ENCODE assay signal across 8 cellular contexts in the genomic region with DNA sequence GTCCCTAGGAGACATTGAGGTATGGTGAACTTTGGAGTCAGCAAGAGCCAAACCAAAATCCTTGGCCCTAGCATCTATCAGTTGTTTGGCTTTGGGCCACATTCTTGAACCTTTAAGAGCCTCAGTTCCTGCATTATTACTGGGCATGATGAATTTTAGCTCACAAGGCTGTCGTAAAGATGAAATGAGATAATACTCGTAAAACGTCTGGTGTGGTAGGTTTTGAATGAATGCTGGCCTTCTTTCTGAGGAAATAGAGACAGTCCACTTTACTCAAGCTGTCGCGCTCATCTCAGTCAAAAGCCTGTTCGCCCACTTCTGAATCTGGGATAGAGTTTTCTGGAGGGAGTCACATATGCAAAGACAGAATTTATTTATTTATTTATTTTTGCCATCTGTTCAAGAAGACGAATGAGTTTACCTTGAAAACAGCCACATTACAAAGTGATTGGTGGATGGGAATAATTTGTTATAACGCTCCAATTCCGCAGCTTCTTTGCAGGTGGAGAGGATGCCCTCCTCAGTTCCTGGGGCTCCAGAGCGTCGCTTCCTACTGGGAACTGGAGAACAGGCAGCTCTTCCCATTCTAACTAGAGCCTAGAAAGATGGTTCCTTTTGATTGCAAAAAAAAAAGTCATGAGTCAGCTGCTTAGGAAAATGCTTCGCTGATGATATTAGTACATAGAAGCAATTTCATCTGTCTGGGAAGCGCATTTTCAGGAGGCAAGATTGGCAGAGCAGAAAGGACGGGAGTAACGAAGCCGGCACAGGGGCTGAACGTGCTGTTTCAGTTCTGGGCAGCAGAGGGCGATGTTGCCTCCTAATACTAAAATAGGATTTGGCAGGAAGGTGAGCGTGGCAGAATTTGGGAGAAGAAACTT. TPM values are rescaled to one million over a fixed set of nuclear protein-coding genes. Genes with fewer than 3 reads are reported as not detected.
A peak's percentile ranks its signal among the peaks of the same experiment; 100 is the strongest.
DNase-seq lines count a peak whose midpoint lies in the region; ATAC-seq and TF ChIP-seq lines count a peak whose summit lies in the region.

No MANE protein-coding gene starts in this region.

- H3K27ac ChIP-seq in stomach: no peak overlapping the region

- no peak for TF ChIP-seq EP300 in stomach (IDR thresholded peaks at IDR 0.05)

- peaks cover 0 to 10% (median 0%) of the 10 kb centered on the region in 3 donors for H3K27me3 ChIP-seq in stomach

- TF ChIP-seq CTCF in GM10248 (IDR thresholded peaks at IDR 0.05; ENCODE audit: control extremely low read depth, extremely low read depth, low read depth, missing control alignments) (peak; percentile 81), stomach (IDR thresholded peaks at IDR 0.05) (peak in 5 of 7 experiments; percentile 67 to 91 (median 79))

- ATAC-seq in HG03159 (IDR thresholded peaks at IDR 0.05; ENCODE audit: unreplicated experiment): peak; percentile 67

- H3K36me3 ChIP-seq in stomach: no peaks in the 10 kb centered on the region

- H3K4me1 ChIP-seq in stomach: peaks cover 0 to 17% (median 8%) of the 10 kb centered on the region in 4 donors

- intact Hi-C loops in stomach (cut with DNase I; ENCODE audit: low total_unique reads): no loop called here

- H3K4me3 ChIP-seq in stomach: peak overlapping the region in 1 of 4 donors; percentile 2

- CTCF ChIA-PET in GM10248 (lab: Yijun Ruan, JAX): interaction anchor here (0.7 to 5.7 kb wide), 11 partner anchors 10 to 1877 kb away, joined by 3 to 54 read pairs (median 4); no protein-coding TSS in a partner anchor

- DNase-seq in GM10248 (ENCODE audit: extremely low spot score) (peak; percentile 56), NCI-H446 (lab: John Stamatoyannopoulos, UW) (peak; percentile 80 to 87), epidermal melanocyte (ENCODE audit: insufficient read length, low spot score) (peak; percentile 82), midbrain (lab: John Stamatoyannopoulos, UW) (peak; percentile 70), stomach (peak; percentile 70), NCI-H226 (no peak)
- DNase-seq in activated CD4-positive, alpha-beta T cell treated with anti-CD3 and anti-CD28 coated beads, Interleukin-2, amount 50 U/mL, for 48 hours: peak; percentile 63 to 70

- H3K9me3 ChIP-seq in stomach: no peaks in the 10 kb centered on the region

- POLR2A ChIA-PET in GM10248 (lab: Yijun Ruan, JAX): no interaction called here

- no peak for TF ChIP-seq POLR2A in stomach (IDR thresholded peaks at IDR 0.05)

- 37 to 44% (median 42%) methylated on average over 19 of the region's 19 CpGs for whole genome bisulfite sequencing in stomach, 5 donors

RNA-seq across cellular contexts. Expression of a gene that starts 49.9 kb away (rescaled TPM):
- total RNA-seq in stomach: 10 to 100 TPM in 1 of 5 donors, 1 to 10 TPM in 4; 1.0 to 13.6 (median 3.5) TPM
- polyA plus RNA-seq in stomach: 1 to 10 TPM in 2 of 3 donors, not detected in 1; 2.7 to 7.3 TPM
